29 cellular contexts compared by ENCODE assay signal in the genomic region with DNA sequence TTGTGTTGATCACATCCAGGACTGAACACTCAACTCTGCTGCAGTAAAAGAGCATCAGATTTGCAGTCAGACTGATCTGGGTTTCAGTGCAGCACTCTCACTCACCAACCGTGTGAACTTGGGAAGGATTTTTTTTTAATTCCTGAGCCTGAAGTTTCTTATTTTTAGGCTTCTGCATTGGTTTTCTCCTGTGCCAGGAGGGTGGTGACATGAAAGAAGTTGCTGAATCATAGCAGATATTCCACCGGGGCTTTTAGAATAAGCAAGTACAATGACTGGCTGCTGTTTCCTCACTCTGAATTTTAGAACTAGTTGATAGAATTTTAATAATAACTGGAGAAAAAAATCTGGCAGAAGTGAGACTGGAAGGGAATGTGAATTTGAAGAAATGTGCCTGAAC. TPM values are rescaled to one million over a fixed set of nuclear protein-coding genes. Genes with fewer than 3 reads are reported as not detected.
DNase-seq lines count a peak whose midpoint lies in the region; ATAC-seq and FAIRE-seq lines count a peak whose summit lies in the region.
"Had no signal": no experiment of that assay in that cellular context is flagged by ENCODE, and none has a peak within 500 bp of the region (broad histone marks: within the 10 kb centered on the region; RNA-seq: fewer than 3 reads in every experiment).

No MANE protein-coding gene starts in this region.

- H3K4me3 Mint-ChIP-seq in activated CD8-positive, alpha-beta T cell treated with anti-CD3 and anti-CD28 coated beads, Interleukin-2, amount 10 ng/mL, durations not matched to agents 7 days and 5 days, result no peak overlapping the region
- H3K4me3 Mint-ChIP-seq in activated CD4-positive, alpha-beta T cell treated with anti-CD3 and anti-CD28 coated beads for 36 hours, result no peak overlapping the region

- H3K36me3 Mint-ChIP-seq in activated CD8-positive, alpha-beta T cell treated with anti-CD3 and anti-CD28 coated beads, Interleukin-2, amount 10 ng/mL, durations not matched to agents 7 days and 5 days (ENCODE audit: low read depth), result peaks cover 14% of the 10 kb centered on the region
- H3K36me3 Mint-ChIP-seq in activated CD4-positive, alpha-beta T cell treated with anti-CD3 and anti-CD28 coated beads for 36 hours (ENCODE audit: low read depth), result no peaks in the 10 kb centered on the region

- intact Hi-C loops in activated CD4-positive, alpha-beta T cell treated with anti-CD3 and anti-CD28 coated beads for 36 hours (cut with DNase I, micrococcal nuclease), result loop anchor here in 1 of 2 experiments (5.0 kb wide), 1 partner anchor 52 kb away; no protein-coding TSS in a partner anchor

- H3K4me1 Mint-ChIP-seq in activated CD8-positive, alpha-beta T cell treated with anti-CD3 and anti-CD28 coated beads, Interleukin-2, amount 10 ng/mL, durations not matched to agents 7 days and 5 days (ENCODE audit: low read depth), result peaks cover 2% of the 10 kb centered on the region
- H3K4me1 Mint-ChIP-seq in activated CD4-positive, alpha-beta T cell treated with anti-CD3 and anti-CD28 coated beads for 36 hours, result no peaks in the 10 kb centered on the region

- H3K27me3 Mint-ChIP-seq in activated CD8-positive, alpha-beta T cell treated with anti-CD3 and anti-CD28 coated beads, Interleukin-2, amount 10 ng/mL, durations not matched to agents 7 days and 5 days (ENCODE audit: low read depth), result peaks cover 26% of the 10 kb centered on the region
- peaks cover 6% of the 10 kb centered on the region for H3K27me3 Mint-ChIP-seq in activated CD4-positive, alpha-beta T cell treated with anti-CD3 and anti-CD28 coated beads for 36 hours

- FAIRE-seq in HTR-8/SVneo (lab: Jason Lieb, UNC), result no peak
- FAIRE-seq: D721Med, GM19239, H54, RCC 7860 had no signal

- H3K9me3 Mint-ChIP-seq in activated CD8-positive, alpha-beta T cell treated with anti-CD3 and anti-CD28 coated beads, Interleukin-2, amount 10 ng/mL, durations not matched to agents 7 days and 5 days (ENCODE audit: insufficient read depth), result peaks cover 14% of the 10 kb centered on the region
- H3K9me3 Mint-ChIP-seq in activated CD4-positive, alpha-beta T cell treated with anti-CD3 and anti-CD28 coated beads for 36 hours (ENCODE audit: low read depth), result peaks cover 8% of the 10 kb centered on the region

- no peaks in the 10 kb centered on the region for H3K9me3 ChIP-seq in adipocyte (ENCODE audit: control insufficient read depth, low read length)
- H3K9me3 ChIP-seq: BE2C, SJSA1 had no signal

- H3K4me3 ChIP-seq in adipocyte (ENCODE audit: low read length) (no peak overlapping the region), H7 (ENCODE audit: insufficient read depth, low read depth, low read length) (no peak overlapping the region)
- H3K4me3 ChIP-seq: SJSA1 had no signal

- peaks cover 23% of the 10 kb centered on the region for H3K4me1 ChIP-seq in adipocyte (ENCODE audit: control insufficient read depth, insufficient read depth, low read length)
- H3K4me1 ChIP-seq: BE2C, SJSA1 had no signal

- no peaks in the 10 kb centered on the region for H3K27me3 ChIP-seq in adipocyte (replicated peaks; ENCODE audit: control insufficient read depth, insufficient read depth, low read length)
- H3K27me3 ChIP-seq in H7 (ENCODE audit: control insufficient read depth, insufficient read depth, low read length), result no peaks in the 10 kb centered on the region; the same call in 1 of the 2 replicates

- H3K27ac Mint-ChIP-seq in activated CD8-positive, alpha-beta T cell treated with anti-CD3 and anti-CD28 coated beads, Interleukin-2, amount 10 ng/mL, durations not matched to agents 7 days and 5 days, result no peak overlapping the region
- no peak overlapping the region for H3K27ac Mint-ChIP-seq in activated CD4-positive, alpha-beta T cell treated with anti-CD3 and anti-CD28 coated beads for 36 hours

- CTCF ChIA-PET in activated CD8-positive, alpha-beta T cell treated with anti-CD3 and anti-CD28 coated beads, Interleukin-2, amount 10 ng/mL, durations not matched to agents 7 days and 5 days (lab: Charles Lee), result no interaction called here
- CTCF ChIA-PET in activated CD4-positive, alpha-beta T cell treated with anti-CD3 and anti-CD28 coated beads for 36 hours (lab: Charles Lee), result interaction anchor here (0.5 to 2.0 kb wide), 3 partner anchors 10 to 20 kb away, joined by 3 to 7 read pairs (median 4); no protein-coding TSS in a partner anchor

- no peak for ATAC-seq in activated CD8-positive, alpha-beta T cell treated with anti-CD3 and anti-CD28 coated beads, Interleukin-2, amount 10 ng/mL, durations not matched to agents 7 days and 5 days
- no peak for ATAC-seq in activated CD4-positive, alpha-beta T cell treated with anti-CD3 and anti-CD28 coated beads for 36 hours
- ATAC-seq: Right ventricle myocardium inferior had no signal

- H3K36me3 ChIP-seq in adipocyte (ENCODE audit: control insufficient read depth, insufficient read depth, low read length, severe bottlenecking) (no peaks in the 10 kb centered on the region), H7 (replicated peaks; ENCODE audit: control insufficient read depth, insufficient read depth, low read length) (no peaks in the 10 kb centered on the region)
- H3K36me3 ChIP-seq: BE2C, SJSA1 had no signal

- DNase-seq in AG20443 (ENCODE audit: low spot score), result peak; percentile 40
- DNase-seq in adipocyte (ENCODE audit: low read depth), result peak; percentile 40
- DNase-seq in fibroblast of gingiva (ENCODE audit: low read depth), result peak; percentile 55
- DNase-seq in myocyte (ENCODE audit: low read depth), result peak; percentile 44
- DNase-seq in activated CD8-positive, alpha-beta T cell treated with anti-CD3 and anti-CD28 coated beads, Interleukin-2, amount 10 ng/mL, durations not matched to agents 7 days and 5 days, result no peak
- DNase-seq in activated CD4-positive, alpha-beta T cell treated with anti-CD3 and anti-CD28 coated beads for 36 hours, result no peak
- no peak for DNase-seq in HTR-8/SVneo (ENCODE audit: insufficient read length, low spot score)
- no peak for DNase-seq in H7
- DNase-seq: BE2C, DMS53, EL, GF-D8, Kasumi-1, NCI-H1417, NCI-H1694 treated with DMSO at 0.1 percent for 48 hours, NCI-H2081 treated with DMSO at 0.1 percent for 48 hours, NCI-H2171 treated with DMSO at 0.1 percent for 48 hours, NCI-H524 treated with DMSO at 0.1 percent for 48 hours, NCI-H82 had no signal

- no peak overlapping the region for H3K9ac ChIP-seq in adipocyte (ENCODE audit: low read length)

- POLR2A ChIA-PET in activated CD8-positive, alpha-beta T cell treated with anti-CD3 and anti-CD28 coated beads, Interleukin-2, amount 10 ng/mL, durations not matched to agents 7 days and 5 days (lab: Charles Lee), result no interaction called here
- POLR2A ChIA-PET in activated CD4-positive, alpha-beta T cell treated with anti-CD3 and anti-CD28 coated beads for 36 hours (lab: Charles Lee), result no interaction called here

RNA-seq across cellular contexts. Expression of a gene that starts 11.6 kb away (rescaled TPM):
- total RNA-seq in myocyte, result not detected in 2 replicates
- polyA plus RNA-seq in myocyte (2012), result not detected
- not detected for total RNA-seq in activated CD8-positive, alpha-beta T cell treated with anti-CD3 and anti-CD28 coated beads, Interleukin-2, amount 10 ng/mL, durations not matched to agents 7 days and 5 days
- not detected for total RNA-seq in activated CD4-positive, alpha-beta T cell treated with anti-CD3 and anti-CD28 coated beads for 36 hours
- not detected in 2 replicates for total RNA-seq in H7 (2014; rRNA removed; shearing (Covaris generic))
- total RNA-seq: A172, MCF 10A, OCI-LY7, Right ventricle myocardium inferior, SJSA1 had no signal
- polyA plus RNA-seq: AG04450 had no signal

Comparison
In these comparisons a context has a peak if more than half of its experiments do, and no peak if none do; other contexts are left out.
1. DNase-seq: peak in AG20443 (single experiment), adipocyte (single experiment), fibroblast of gingiva (single experiment) and myocyte (single experiment); none in activated CD8-positive, alpha-beta T cell treated with anti-CD3 and anti-CD28 coated beads, Interleukin-2, amount 10 ng/mL, durations not matched to agents 7 days and 5 days (single experiment), activated CD4-positive, alpha-beta T cell treated with anti-CD3 and anti-CD28 coated beads for 36 hours (single experiment), HTR-8/SVneo (single experiment) and H7 (single experiment).